9 cellular contexts compared by ENCODE assay signal in genomic region chr5:168292783-168293696, GRCh38. TPM values are rescaled to one million over a fixed set of nuclear protein-coding genes. Genes with fewer than 3 reads are reported as not detected.
DNase-seq lines count a peak whose midpoint lies in the region; ATAC-seq, FAIRE-seq and TF ChIP-seq lines count a peak whose summit lies in the region.
"Had no signal": no experiment of that assay in that cellular context is flagged by ENCODE, and none has a peak within 500 bp of the region (broad histone marks: within the 10 kb centered on the region; RNA-seq: fewer than 3 reads in every experiment).

No MANE protein-coding gene starts in this region.

- intact Hi-C loops in CD4-positive, alpha-beta memory T cell (cut with micrococcal nuclease): loop anchor here (5.0 kb wide), 2 partner anchors 119 to 284 kb away; partner anchors contain the start of gene PANK3
- intact Hi-C loops in dorsolateral prefrontal cortex (cut with DNase I): loop anchor here in 1 of 2 donors (10.0 kb wide), 1 partner anchor 142 kb away; no protein-coding TSS in a partner anchor
- intact Hi-C loops in naive thymus-derived CD4-positive, alpha-beta T cell (cut with micrococcal nuclease): loop anchor here in 1 of 2 donors (5.0 to 10.0 kb wide), 2 partner anchors 92 to 144 kb away; no protein-coding TSS in a partner anchor
- intact Hi-C loops in activated T-helper 2 cell treated with anti-CD3 and anti-CD28 coated beads, Interferon-gamma antibody, Interleukin-2, Interleukin-4, amounts not matched to agents 10 μg/mL and 5 μg/mL and 100 μg/mL, durations not matched to agents 14 hours and 24 hours and 36 hours (cut with micrococcal nuclease): no loop called here

- H3K4me3 ChIP-seq in CD4-positive, alpha-beta memory T cell (ENCODE audit: low read length in 2 of 2): no peak overlapping the region
- H3K4me3 ChIP-seq in LNCaP clone FGC (ENCODE audit: low read depth, low read length) (peak overlapping the region; percentile 74), dorsolateral prefrontal cortex (peak overlapping the region; percentile 19 to 76 (median 63))
- H3K4me3 ChIP-seq in naive thymus-derived CD4-positive, alpha-beta T cell (ENCODE audit: low read length): no peak overlapping the region

- TF ChIP-seq POLR2A in GM12891 (IDR thresholded peaks at IDR 0.05; ENCODE audit: low read depth, low read length): no peak

- TF ChIP-seq CTCF in LNCaP clone FGC (IDR thresholded peaks at IDR 0.05; ENCODE audit: control insufficient read depth, extremely low read depth, insufficient read depth) (no peak), dorsolateral prefrontal cortex (IDR thresholded peaks at IDR 0.05 in 54 of 56, conservative IDR thresholded peaks at IDR 0.05 in 2 of 56; ENCODE audit: low read depth in 1 of 56, partially characterized antibody in 56 of 56) (no peak)

- peaks cover 15% of the 10 kb centered on the region for H3K4me1 ChIP-seq in CD4-positive, alpha-beta memory T cell (ENCODE audit: insufficient read depth, low read length)
- H3K4me1 ChIP-seq in naive thymus-derived CD4-positive, alpha-beta T cell (ENCODE audit: control insufficient read depth in 2 of 2, insufficient read depth in 2 of 2, low read length in 2 of 2): no peaks in the 10 kb centered on the region

- H3K27me3 ChIP-seq in CD4-positive, alpha-beta memory T cell (ENCODE audit: insufficient read depth, low read length): peaks cover 14% of the 10 kb centered on the region
- H3K27me3 ChIP-seq in dorsolateral prefrontal cortex: peaks cover 0 to 41% (median 0%) of the 10 kb centered on the region in 45 donors
- peaks cover 0 to 6% of the 10 kb centered on the region in 2 donors for H3K27me3 ChIP-seq in naive thymus-derived CD4-positive, alpha-beta T cell (ENCODE audit: control insufficient read depth in 2 of 2, insufficient read depth in 2 of 2, low read length in 2 of 2)

- H3K4me3 Mint-ChIP-seq in CD4-positive, alpha-beta memory T cell: peak overlapping the region; percentile 44 to 72 (median 66)
- H3K4me3 Mint-ChIP-seq in naive thymus-derived CD4-positive, alpha-beta T cell: peak overlapping the region in 7 of 10 donors; percentile 17 to 75 (median 63)
- H3K4me3 Mint-ChIP-seq in activated T-helper 2 cell treated with anti-CD3 and anti-CD28 coated beads, Interferon-gamma antibody, Interleukin-2, Interleukin-4, amounts not matched to agents 10 μg/mL and 5 μg/mL and 100 μg/mL, durations not matched to agents 14 hours and 24 hours and 36 hours (ENCODE audit: low read depth): no peak overlapping the region

- no peak for ATAC-seq in naive thymus-derived CD4-positive, alpha-beta T cell
- no peak for ATAC-seq in HG02970 (IDR thresholded peaks at IDR 0.05; ENCODE audit: low FRiP score, unreplicated experiment)

- POLR2A ChIA-PET in CD4-positive, alpha-beta memory T cell (lab: Charles Lee; ENCODE audit: partially characterized antibody): no interaction called here
- POLR2A ChIA-PET in naive thymus-derived CD4-positive, alpha-beta T cell (lab: Charles Lee): no interaction called here

- H3K36me3 ChIP-seq in CD4-positive, alpha-beta memory T cell (ENCODE audit: insufficient read depth, low read length): no peaks in the 10 kb centered on the region
- no peaks in the 10 kb centered on the region for H3K36me3 ChIP-seq in naive thymus-derived CD4-positive, alpha-beta T cell (ENCODE audit: control insufficient read depth in 2 of 3, insufficient read depth in 3 of 3, low read length in 3 of 3)

- no peak for FAIRE-seq in GM12891 (lab: Jason Lieb, UNC)
- FAIRE-seq: endometrium had no signal

- H3K9me3 ChIP-seq in CD4-positive, alpha-beta memory T cell (ENCODE audit: control insufficient read depth in 1 of 2, low read length in 2 of 2): no peaks in the 10 kb centered on the region
- no peaks in the 10 kb centered on the region for H3K9me3 ChIP-seq in naive thymus-derived CD4-positive, alpha-beta T cell (ENCODE audit: control insufficient read depth in 2 of 3, low read length in 3 of 3)

- H3K27ac ChIP-seq in CD4-positive, alpha-beta memory T cell (ENCODE audit: low read depth, low read length): no peak overlapping the region
- H3K27ac ChIP-seq in dorsolateral prefrontal cortex: peak overlapping the region in 16 of 59 donors; percentile 13 to 63 (median 42)
- no peak overlapping the region for H3K27ac ChIP-seq in naive thymus-derived CD4-positive, alpha-beta T cell (ENCODE audit: low read depth, low read length)

- H3K27ac Mint-ChIP-seq in CD4-positive, alpha-beta memory T cell: peak overlapping the region in 2 of 7 donors; percentile 44 to 46
- no peak overlapping the region for H3K27ac Mint-ChIP-seq in naive thymus-derived CD4-positive, alpha-beta T cell
- H3K27ac Mint-ChIP-seq in activated T-helper 2 cell treated with anti-CD3 and anti-CD28 coated beads, Interferon-gamma antibody, Interleukin-2, Interleukin-4, amounts not matched to agents 10 μg/mL and 5 μg/mL and 100 μg/mL, durations not matched to agents 14 hours and 24 hours and 36 hours: no peak overlapping the region

- H3K4me1 Mint-ChIP-seq in CD4-positive, alpha-beta memory T cell: peaks cover 6 to 22% (median 16%) of the 10 kb centered on the region in 4 donors
- H3K4me1 Mint-ChIP-seq in naive thymus-derived CD4-positive, alpha-beta T cell: peaks cover 3 to 21% (median 17%) of the 10 kb centered on the region in 7 donors
- peaks cover 6% of the 10 kb centered on the region for H3K4me1 Mint-ChIP-seq in activated T-helper 2 cell treated with anti-CD3 and anti-CD28 coated beads, Interferon-gamma antibody, Interleukin-2, Interleukin-4, amounts not matched to agents 10 μg/mL and 5 μg/mL and 100 μg/mL, durations not matched to agents 14 hours and 24 hours and 36 hours (ENCODE audit: low read depth)

- no peak for DNase-seq in CD4-positive, alpha-beta memory T cell
- DNase-seq in LNCaP clone FGC (ENCODE audit: low read depth): no peak
- DNase-seq in dorsolateral prefrontal cortex: no peak
- DNase-seq in naive thymus-derived CD4-positive, alpha-beta T cell: no peak
- no peak for DNase-seq in GM12891 (ENCODE audit: insufficient read length, low spot score)
- DNase-seq in stimulated activated CD4-positive, alpha-beta T cell treated with anti-CD3 and anti-CD28 coated beads, Interleukin-4, amount 100 ng/mL, for 24 hours: no peak
- no peak for DNase-seq in activated T-helper 2 cell treated with anti-CD3 and anti-CD28 coated beads, Interferon-gamma antibody, Interleukin-2, Interleukin-4, amounts not matched to agents 10 μg/mL and 5 μg/mL and 100 μg/mL, durations not matched to agents 14 hours and 24 hours and 36 hours (ENCODE audit: low spot score)

- peaks cover 3 to 7% of the 10 kb centered on the region in 2 donors for H3K27me3 Mint-ChIP-seq in CD4-positive, alpha-beta memory T cell
- peaks cover 0 to 50% (median 42%) of the 10 kb centered on the region in 5 donors for H3K27me3 Mint-ChIP-seq in naive thymus-derived CD4-positive, alpha-beta T cell
- peaks cover 44% of the 10 kb centered on the region for H3K27me3 Mint-ChIP-seq in activated T-helper 2 cell treated with anti-CD3 and anti-CD28 coated beads, Interferon-gamma antibody, Interleukin-2, Interleukin-4, amounts not matched to agents 10 μg/mL and 5 μg/mL and 100 μg/mL, durations not matched to agents 14 hours and 24 hours and 36 hours (ENCODE audit: low read depth)

- H3K9me3 Mint-ChIP-seq in CD4-positive, alpha-beta memory T cell: no peaks in the 10 kb centered on the region
- H3K9me3 Mint-ChIP-seq in naive thymus-derived CD4-positive, alpha-beta T cell: peaks cover 0 to 4% (median 0%) of the 10 kb centered on the region in 11 donors
- no peaks in the 10 kb centered on the region for H3K9me3 Mint-ChIP-seq in activated T-helper 2 cell treated with anti-CD3 and anti-CD28 coated beads, Interferon-gamma antibody, Interleukin-2, Interleukin-4, amounts not matched to agents 10 μg/mL and 5 μg/mL and 100 μg/mL, durations not matched to agents 14 hours and 24 hours and 36 hours

- CTCF ChIA-PET in CD4-positive, alpha-beta memory T cell (lab: Charles Lee; ENCODE audit: partially characterized antibody): interaction anchor here (1.2 to 2.7 kb wide), 2 partner anchors 11 to 87 kb away, joined by 3 to 10 read pairs; no protein-coding TSS in a partner anchor
- CTCF ChIA-PET in naive thymus-derived CD4-positive, alpha-beta T cell (lab: Charles Lee): no interaction called here

- no peaks in the 10 kb centered on the region for H3K36me3 Mint-ChIP-seq in CD4-positive, alpha-beta memory T cell
- no peaks in the 10 kb centered on the region for H3K36me3 Mint-ChIP-seq in naive thymus-derived CD4-positive, alpha-beta T cell
- no peaks in the 10 kb centered on the region for H3K36me3 Mint-ChIP-seq in activated T-helper 2 cell treated with anti-CD3 and anti-CD28 coated beads, Interferon-gamma antibody, Interleukin-2, Interleukin-4, amounts not matched to agents 10 μg/mL and 5 μg/mL and 100 μg/mL, durations not matched to agents 14 hours and 24 hours and 36 hours (ENCODE audit: low read depth)

TF ChIP-seq in GM12891, 5 proteins besides CTCF, POLR2A, EP300 and RAD21:
- no peak for TF ChIP-seq PAX5 (IDR thresholded peaks at IDR 0.05; ENCODE audit: insufficient read depth, low read length, severe bottlenecking)
- no peak for TF ChIP-seq TAF1 (IDR thresholded peaks at IDR 0.05; ENCODE audit: low read depth, low read length)
- TF ChIP-seq POU2F2 (IDR thresholded peaks at IDR 0.05; ENCODE audit: low read depth, low read length): no peak
TF ChIP-seq in GM12891: peak in this region for 0.

RNA-seq across cellular contexts. Expression of gene WWC1, which starts 1.6 kb away (rescaled TPM):
- total RNA-seq in CD4-positive, alpha-beta memory T cell: 1 to 10 TPM; 2.0 to 2.7 TPM
- polyA plus RNA-seq in CD4-positive, alpha-beta memory T cell: under 1 TPM; 0.22 to 0.98 TPM
- total RNA-seq in dorsolateral prefrontal cortex: 100 to 1,000 TPM in 1 of 120 experiments, 10 to 100 TPM in 119; 35.7 to 130 (median 56.1) TPM
- total RNA-seq in naive thymus-derived CD4-positive, alpha-beta T cell: 1 to 10 TPM in 2 of 5 experiments, under 1 TPM in 2, not detected in 1; 0.56 to 1.4 (median 0.86) TPM
- under 1 TPM; 0.02 to 0.64 TPM for polyA plus RNA-seq in naive thymus-derived CD4-positive, alpha-beta T cell
- 1.9 TPM for polyA plus RNA-seq in GM12891 (2012; ENCODE audit: low read depth, missing spikeins)
- 0.09 and 0.59 TPM in 2 replicates for total RNA-seq in activated T-helper 2 cell treated with anti-CD3 and anti-CD28 coated beads, Interferon-gamma antibody, Interleukin-2, Interleukin-4, amounts not matched to agents 10 μg/mL and 5 μg/mL and 100 μg/mL, durations not matched to agents 14 hours and 24 hours and 36 hours

Comparison
In these comparisons a context has a peak if more than half of its experiments do, and no peak if none do; other contexts are left out.
1. H3K4me3 ChIP-seq: peak in LNCaP clone FGC (single experiment) and dorsolateral prefrontal cortex (59 of 59); none in CD4-positive, alpha-beta memory T cell (0 of 2) and naive thymus-derived CD4-positive, alpha-beta T cell (single experiment).
2. RNA of gene WWC1, which starts 1.6 kb away (total RNA-seq): 35.7 to 130 TPM in dorsolateral prefrontal cortex; 2.0 to 2.7 TPM in CD4-positive, alpha-beta memory T cell, 0.56 to 1.4 TPM in naive thymus-derived CD4-positive, alpha-beta T cell and 0.09 to 0.59 TPM in activated T-helper 2 cell treated with anti-CD3 and anti-CD28 coated beads, Interferon-gamma antibody, Interleukin-2, Interleukin-4, amounts not matched to agents 10 μg/mL and 5 μg/mL and 100 μg/mL, durations not matched to agents 14 hours and 24 hours and 36 hours; every median in the first group is over 10 times any median in the second.